In the genomic region with DNA sequence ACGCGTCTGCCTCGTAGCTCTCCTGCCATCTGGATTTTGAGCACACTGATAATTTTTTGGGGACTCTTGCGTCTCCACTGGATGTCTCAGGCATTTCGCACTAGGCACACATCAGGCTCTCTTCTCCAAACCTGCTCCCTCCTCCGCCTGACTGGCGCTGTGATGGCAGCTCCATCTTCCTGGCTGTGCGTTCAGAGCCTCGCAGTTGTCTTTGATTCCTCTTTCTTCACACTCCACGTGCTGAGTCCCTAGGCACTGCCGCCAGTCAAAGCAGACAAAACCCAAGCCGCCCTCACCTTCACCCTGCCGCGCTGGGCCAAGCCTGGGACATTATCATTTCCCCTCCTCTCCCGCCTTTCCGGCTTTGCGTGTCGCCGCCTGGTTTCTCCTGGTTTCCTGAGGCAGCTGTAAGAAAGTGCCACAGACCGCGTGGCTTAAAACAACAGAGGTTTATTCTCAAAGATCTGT, we compare ENCODE assay signal across 8 cellular contexts. TPM values are rescaled to one million over a fixed set of nuclear protein-coding genes. Genes with fewer than 3 reads are reported as not detected.
DNase-seq lines count a peak whose midpoint lies in the region; ATAC-seq and TF ChIP-seq lines count a peak whose summit lies in the region.

No MANE protein-coding gene starts in this region.

- peaks cover 15% of the 10 kb centered on the region for H3K36me3 Mint-ChIP-seq in activated CD4-positive, alpha-beta T cell treated with anti-CD3 and anti-CD28 coated beads, Interleukin-2, amount 10 ng/mL, durations not matched to agents 7 days and 5 days (ENCODE audit: low read depth)
- peaks cover 3 to 12% (median 7%) of the 10 kb centered on the region in 3 donors for H3K36me3 Mint-ChIP-seq in naive thymus-derived CD8-positive, alpha-beta T cell

- no peak for DNase-seq in AG04449 (ENCODE audit: low read depth, low spot score)
- DNase-seq in NCI-H1105 (lab: John Stamatoyannopoulos, UW), result peak; percentile 29
- DNase-seq in activated CD4-positive, alpha-beta T cell treated with anti-CD3 and anti-CD28 coated beads, Interleukin-2, amount 10 ng/mL, durations not matched to agents 7 days and 5 days, result peak; percentile 69
- peak in 6 of 10 donors; percentile 3 to 58 (median 26) for DNase-seq in naive thymus-derived CD8-positive, alpha-beta T cell
- peak; percentile 57 for DNase-seq in ureter (ENCODE audit: low spot score)

- peak; percentile 6 for TF ChIP-seq CTCF in AG04449 (IDR thresholded peaks at IDR 0.05; ENCODE audit: insufficient read depth, low read length, missing control alignments)
- TF ChIP-seq CTCF in GM12875 (IDR thresholded peaks at IDR 0.05; ENCODE audit: borderline replicate concordance, insufficient read depth, low read depth, low read length), result no peak

- peaks cover 40% of the 10 kb centered on the region for H3K4me1 Mint-ChIP-seq in activated CD4-positive, alpha-beta T cell treated with anti-CD3 and anti-CD28 coated beads, Interleukin-2, amount 10 ng/mL, durations not matched to agents 7 days and 5 days
- peaks cover 29 to 51% (median 46%) of the 10 kb centered on the region in 4 donors for H3K4me1 Mint-ChIP-seq in naive thymus-derived CD8-positive, alpha-beta T cell

- H3K4me3 ChIP-seq in AG04449 (ENCODE audit: low read depth, low read length), result peak overlapping the region; percentile 97
- peak overlapping the region; percentile 79 for H3K4me3 ChIP-seq in GM12875 (ENCODE audit: low read depth, low read length)

- peak overlapping the region; percentile 94 for H3K27ac Mint-ChIP-seq in activated CD4-positive, alpha-beta T cell treated with anti-CD3 and anti-CD28 coated beads, Interleukin-2, amount 10 ng/mL, durations not matched to agents 7 days and 5 days
- H3K27ac Mint-ChIP-seq in naive thymus-derived CD8-positive, alpha-beta T cell, result peak overlapping the region; percentile 84 to 98 (median 94)

- POLR2A ChIA-PET in AG04449 (lab: Yijun Ruan, JAX), result interaction anchor here (0.6 to 3.3 kb wide), 8 partner anchors 11 to 762 kb away, joined by 3 to 18 read pairs (median 4); a partner anchor contains a TSS
- POLR2A ChIA-PET in activated CD4-positive, alpha-beta T cell treated with anti-CD3 and anti-CD28 coated beads, Interleukin-2, amount 10 ng/mL, durations not matched to agents 7 days and 5 days (lab: Charles Lee), result interaction anchor here (0.6 kb wide), 1 partner anchor 762 kb away, joined by 3 read pairs; a partner anchor contains a TSS
- POLR2A ChIA-PET in naive thymus-derived CD8-positive, alpha-beta T cell (lab: Charles Lee), result interaction anchor here (0.5 to 2.2 kb wide), 10 partner anchors 30 to 762 kb away, joined by 3 to 9 read pairs (median 3); a partner anchor contains a TSS

- ATAC-seq in HG02678 (IDR thresholded peaks at IDR 0.05; ENCODE audit: unreplicated experiment) (peak; percentile 26), esophagus mucosa (peak; percentile 13)
- ATAC-seq in naive thymus-derived CD8-positive, alpha-beta T cell, result peak; percentile 40 to 60

- H3K4me3 Mint-ChIP-seq in activated CD4-positive, alpha-beta T cell treated with anti-CD3 and anti-CD28 coated beads, Interleukin-2, amount 10 ng/mL, durations not matched to agents 7 days and 5 days, result peak overlapping the region; percentile 88
- peak overlapping the region; percentile 93 to 100 (median 97) for H3K4me3 Mint-ChIP-seq in naive thymus-derived CD8-positive, alpha-beta T cell

- no peaks in the 10 kb centered on the region for H3K9me3 Mint-ChIP-seq in activated CD4-positive, alpha-beta T cell treated with anti-CD3 and anti-CD28 coated beads, Interleukin-2, amount 10 ng/mL, durations not matched to agents 7 days and 5 days
- H3K9me3 Mint-ChIP-seq in naive thymus-derived CD8-positive, alpha-beta T cell, result no peaks in the 10 kb centered on the region

- CTCF ChIA-PET in AG04449 (lab: Yijun Ruan, JAX), result interaction anchor here (0.6 to 3.6 kb wide), 13 partner anchors 8 to 738 kb away, joined by 3 to 21 read pairs (median 5); a partner anchor contains a TSS
- CTCF ChIA-PET in activated CD4-positive, alpha-beta T cell treated with anti-CD3 and anti-CD28 coated beads, Interleukin-2, amount 10 ng/mL, durations not matched to agents 7 days and 5 days (lab: Charles Lee), result interaction anchor here (1.1 to 2.4 kb wide), 5 partner anchors 8 to 273 kb away, joined by 3 to 8 read pairs (median 4); a partner anchor contains a TSS

- peaks cover 18% of the 10 kb centered on the region for H3K27me3 Mint-ChIP-seq in activated CD4-positive, alpha-beta T cell treated with anti-CD3 and anti-CD28 coated beads, Interleukin-2, amount 10 ng/mL, durations not matched to agents 7 days and 5 days
- peaks cover 0 to 6% (median 0%) of the 10 kb centered on the region in 5 donors for H3K27me3 Mint-ChIP-seq in naive thymus-derived CD8-positive, alpha-beta T cell

RNA-seq across cellular contexts. Expression of a gene that starts 0.8 kb away (rescaled TPM):
- 10 to 100 TPM; 21.5 to 24.7 TPM for total RNA-seq in activated CD4-positive, alpha-beta T cell treated with anti-CD3 and anti-CD28 coated beads, Interleukin-2, amount 10 ng/mL, durations not matched to agents 7 days and 5 days
- total RNA-seq in esophagus mucosa, result 19.6 TPM
- 10 to 100 TPM; 39.2 to 39.4 TPM for total RNA-seq in naive thymus-derived CD8-positive, alpha-beta T cell
- 10 to 100 TPM; 66.4 to 69.4 (median 67.2) TPM for polyA plus RNA-seq in naive thymus-derived CD8-positive, alpha-beta T cell
- total RNA-seq in ureter, result 38.9 TPM

RNA-seq across cellular contexts. Expression of a gene that starts 32.1 kb away (rescaled TPM):
- not detected for total RNA-seq in activated CD4-positive, alpha-beta T cell treated with anti-CD3 and anti-CD28 coated beads, Interleukin-2, amount 10 ng/mL, durations not matched to agents 7 days and 5 days
- total RNA-seq in esophagus mucosa (3.0 TPM), ureter (2.8 TPM)
- total RNA-seq in naive thymus-derived CD8-positive, alpha-beta T cell, result not detected
- under 1 TPM in 2 of 3 donors, not detected in 1; 0.08 to 0.20 TPM for polyA plus RNA-seq in naive thymus-derived CD8-positive, alpha-beta T cell
